Comparison of ENCODE assay signal across 10 cellular contexts in the genomic region with DNA sequence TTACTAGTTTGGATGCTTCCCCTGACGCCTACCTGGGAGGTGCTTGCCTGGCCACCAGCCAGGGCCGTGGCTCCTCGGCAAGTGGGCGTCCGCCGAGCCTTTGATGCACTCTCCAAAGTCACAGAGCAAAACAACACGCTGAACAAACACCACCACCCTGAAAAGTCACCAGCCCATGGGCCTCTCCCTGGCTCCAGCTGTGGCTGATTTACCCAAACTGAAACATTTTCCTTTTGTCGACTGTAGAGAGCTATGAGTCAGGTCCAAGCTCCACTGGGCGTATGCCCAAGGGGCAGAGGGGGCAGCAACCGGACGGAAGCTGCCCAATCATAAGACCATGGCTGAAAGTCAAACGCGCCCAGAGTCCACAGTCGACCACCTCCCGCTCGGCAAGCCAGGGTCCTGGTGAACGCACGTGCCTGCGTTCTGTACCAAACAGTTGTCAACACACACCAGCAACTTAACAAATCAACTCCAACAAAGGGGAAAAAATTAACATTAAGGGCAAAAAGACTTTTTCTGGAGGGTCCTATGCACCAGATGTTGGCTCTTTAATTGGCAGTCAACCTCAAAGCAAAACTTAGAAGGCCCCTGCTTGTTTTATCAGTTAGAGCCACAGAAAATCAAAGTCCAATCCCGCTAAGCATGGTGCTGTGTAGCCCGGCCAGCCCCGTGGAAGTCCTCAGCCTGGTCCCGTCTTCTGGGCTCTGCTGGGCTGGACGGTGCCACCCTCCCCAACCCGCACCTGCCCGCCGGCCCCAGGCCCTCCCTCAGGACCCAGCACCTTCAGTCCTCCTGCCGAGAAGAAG. TPM values are rescaled to one million over a fixed set of nuclear protein-coding genes. Genes with fewer than 3 reads are reported as not detected.
DNase-seq lines count a peak whose midpoint lies in the region; ATAC-seq and TF ChIP-seq lines count a peak whose summit lies in the region.
"Had no signal": no experiment of that assay in that cellular context is flagged by ENCODE, and none has a peak within 500 bp of the region (broad histone marks: within the 10 kb centered on the region; RNA-seq: fewer than 3 reads in every experiment).

No MANE protein-coding gene starts in this region.

- ATAC-seq in activated T-cell treated with anti-CD3 and anti-CD28 coated beads, Interleukin-2, amount 50 U/mL, for 72 hours (replicated peaks in 1 of 2), result peak in 1 of 2 donors; percentile 31
- ATAC-seq in HG02642 (IDR thresholded peaks at IDR 0.05; ENCODE audit: poor library complexity, unreplicated experiment), result no peak

- peaks cover 3 to 6% of the 10 kb centered on the region in 2 donors for H3K36me3 Mint-ChIP-seq in activated T-cell treated with anti-CD3 and anti-CD28 coated beads, Interleukin-2, amount 50 U/mL, for 72 hours (ENCODE audit: insufficient read depth in 2 of 2)
- H3K36me3 Mint-ChIP-seq: CD8-positive, alpha-beta memory T cell; naive thymus-derived CD8-positive, alpha-beta T cell had no signal

- TF ChIP-seq CTCF in kidney epithelial cell (IDR thresholded peaks at IDR 0.05; ENCODE audit: insufficient read depth, low read length, poor library complexity, severe bottlenecking), result no peak

- no peaks in the 10 kb centered on the region for H3K27me3 Mint-ChIP-seq in activated T-cell treated with anti-CD3 and anti-CD28 coated beads, Interleukin-2, amount 50 U/mL, for 72 hours (ENCODE audit: low read depth)
- H3K27me3 Mint-ChIP-seq: naive thymus-derived CD8-positive, alpha-beta T cell had no signal

- H3K4me1 Mint-ChIP-seq in activated T-cell treated with anti-CD3 and anti-CD28 coated beads, Interleukin-2, amount 50 U/mL, for 72 hours (ENCODE audit: low read depth), result peaks cover 19% of the 10 kb centered on the region

- H3K4me3 Mint-ChIP-seq in activated T-cell treated with anti-CD3 and anti-CD28 coated beads, Interleukin-2, amount 50 U/mL, for 72 hours, result no peak overlapping the region
- H3K4me3 Mint-ChIP-seq: CD8-positive, alpha-beta memory T cell had no signal

- peak overlapping the region; percentile 88 for H3K27ac ChIP-seq in SK-N-MC

- H3K4me3 ChIP-seq in SK-N-MC (peak overlapping the region; percentile 25), kidney epithelial cell (ENCODE audit: low read depth, low read length) (no peak overlapping the region)

- H3K9me3 ChIP-seq in SK-N-MC (ENCODE audit: low read depth, low read length), result no peaks in the 10 kb centered on the region

- H3K36me3 ChIP-seq in SK-N-MC (ENCODE audit: insufficient read depth, low read length) (no peaks in the 10 kb centered on the region), kidney epithelial cell (ENCODE audit: control insufficient read depth, insufficient read depth, low read length) (no peaks in the 10 kb centered on the region)

- H3K9ac ChIP-seq in SK-N-MC (ENCODE audit: insufficient read length), result peak overlapping the region; percentile 57

- no peaks in the 10 kb centered on the region for H3K9me3 Mint-ChIP-seq in activated T-cell treated with anti-CD3 and anti-CD28 coated beads, Interleukin-2, amount 50 U/mL, for 72 hours
- H3K9me3 Mint-ChIP-seq: CD8-positive, alpha-beta memory T cell; naive thymus-derived CD8-positive, alpha-beta T cell had no signal

- no peaks in the 10 kb centered on the region for H3K27me3 ChIP-seq in kidney epithelial cell (ENCODE audit: control insufficient read depth, insufficient read depth, low read length)

- peak; percentile 12 to 37 for DNase-seq in activated T-cell treated with anti-CD3 and anti-CD28 coated beads, Interleukin-2, amount 50 U/mL, for 72 hours
- DNase-seq in activated T-cell treated with anti-CD3 and anti-CD28 coated beads, Interleukin-2, amount 50 U/mL, for 1 hour, result no peak
- DNase-seq in SK-N-MC (ENCODE audit: low read depth, low spot score), result no peak
- peak; percentile 25 for DNase-seq in kidney epithelial cell (ENCODE audit: low read depth)
- peak; percentile 54 for DNase-seq in ureter (ENCODE audit: low spot score)
- no peak for DNase-seq in NCI-H1436 (lab: John Stamatoyannopoulos, UW)
- DNase-seq in activated CD4-positive, alpha-beta T cell treated with anti-CD3 and anti-CD28 coated beads for 4 hours, result no peak

- no peak overlapping the region for H3K27ac Mint-ChIP-seq in activated T-cell treated with anti-CD3 and anti-CD28 coated beads, Interleukin-2, amount 50 U/mL, for 72 hours

RNA-seq across cellular contexts. Expression of a gene that starts 47.3 kb away (rescaled TPM):
- total RNA-seq in activated T-cell treated with anti-CD3 and anti-CD28 coated beads, Interleukin-2, amount 50 U/mL, for 72 hours, result 10 to 100 TPM; 15.8 to 32.8 TPM
- 54.5 and 58.5 TPM in 2 replicates for total RNA-seq in kidney epithelial cell
- total RNA-seq in ureter, result 37.0 TPM

RNA-seq across cellular contexts. Expression of a gene that starts 48.1 kb away (rescaled TPM):
- 1 to 10 TPM in 1 of 2 donors, under 1 TPM in 1; 0.53 to 1.3 TPM for total RNA-seq in activated T-cell treated with anti-CD3 and anti-CD28 coated beads, Interleukin-2, amount 50 U/mL, for 72 hours
- 4.4 and 4.8 TPM in 2 replicates for total RNA-seq in kidney epithelial cell
- total RNA-seq in ureter, result 12.4 TPM

Comparison
In these comparisons a context has a peak if more than half of its experiments do, and no peak if none do; other contexts are left out.
1. DNase-seq: peak in activated T-cell treated with anti-CD3 and anti-CD28 coated beads, Interleukin-2, amount 50 U/mL, for 72 hours (2 of 2), kidney epithelial cell (single experiment) and ureter (single experiment); none in activated T-cell treated with anti-CD3 and anti-CD28 coated beads, Interleukin-2, amount 50 U/mL, for 1 hour (single experiment), SK-N-MC (single experiment), NCI-H1436 (single experiment) and activated CD4-positive, alpha-beta T cell treated with anti-CD3 and anti-CD28 coated beads for 4 hours (0 of 2).